2 cellular contexts compared by ENCODE assay signal in the genomic region with DNA sequence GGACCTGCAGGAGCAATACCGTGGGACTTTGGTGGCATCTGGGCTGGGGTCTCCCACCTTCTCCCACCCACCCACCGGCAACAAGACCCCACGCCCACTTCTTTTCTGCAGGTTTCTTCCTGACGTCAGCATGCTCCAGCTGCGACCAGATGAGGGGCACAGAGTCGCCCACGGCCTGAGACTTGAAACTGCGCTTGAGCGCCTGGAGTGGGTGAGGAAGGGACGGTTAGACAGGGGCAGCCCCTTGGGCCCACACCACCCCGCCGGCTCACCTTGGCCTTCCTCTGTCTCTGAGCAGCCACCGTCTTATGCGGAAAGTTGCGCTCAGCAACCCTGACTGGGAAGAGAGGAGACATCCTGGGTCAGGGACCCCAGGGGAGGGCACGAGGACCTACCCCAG.
TF ChIP-seq lines count a peak whose summit lies in the region.

No MANE protein-coding gene starts in this region.

TF ChIP-seq in HEK293, 187 proteins besides CTCF, POLR2A, EP300 and RAD21:
- TF ChIP-seq ZXDB (tag by site-specific recombination; IDR thresholded peaks at IDR 0.05) = no peak
- no peak for TF ChIP-seq ZNF621 (tag by site-specific recombination; IDR thresholded peaks at IDR 0.05)
- peak; percentile 35; the same call in 1 of the 2 replicates for TF ChIP-seq EGR2 (tag by site-specific recombination; IDR thresholded peaks at IDR 0.05; ENCODE audit: low read depth)
- TF ChIP-seq KLF1 (tag by site-specific recombination; IDR thresholded peaks at IDR 0.05) = no peak
- no peak for TF ChIP-seq ZNF394 (tag by site-specific recombination; IDR thresholded peaks at IDR 0.05; ENCODE audit: borderline replicate concordance)
- no peak for TF ChIP-seq ZNF416 (tag by site-specific recombination; IDR thresholded peaks at IDR 0.05)
- TF ChIP-seq ZNF157 (tag by site-specific recombination; IDR thresholded peaks at IDR 0.05) = no peak
- TF ChIP-seq, protein P1, sequence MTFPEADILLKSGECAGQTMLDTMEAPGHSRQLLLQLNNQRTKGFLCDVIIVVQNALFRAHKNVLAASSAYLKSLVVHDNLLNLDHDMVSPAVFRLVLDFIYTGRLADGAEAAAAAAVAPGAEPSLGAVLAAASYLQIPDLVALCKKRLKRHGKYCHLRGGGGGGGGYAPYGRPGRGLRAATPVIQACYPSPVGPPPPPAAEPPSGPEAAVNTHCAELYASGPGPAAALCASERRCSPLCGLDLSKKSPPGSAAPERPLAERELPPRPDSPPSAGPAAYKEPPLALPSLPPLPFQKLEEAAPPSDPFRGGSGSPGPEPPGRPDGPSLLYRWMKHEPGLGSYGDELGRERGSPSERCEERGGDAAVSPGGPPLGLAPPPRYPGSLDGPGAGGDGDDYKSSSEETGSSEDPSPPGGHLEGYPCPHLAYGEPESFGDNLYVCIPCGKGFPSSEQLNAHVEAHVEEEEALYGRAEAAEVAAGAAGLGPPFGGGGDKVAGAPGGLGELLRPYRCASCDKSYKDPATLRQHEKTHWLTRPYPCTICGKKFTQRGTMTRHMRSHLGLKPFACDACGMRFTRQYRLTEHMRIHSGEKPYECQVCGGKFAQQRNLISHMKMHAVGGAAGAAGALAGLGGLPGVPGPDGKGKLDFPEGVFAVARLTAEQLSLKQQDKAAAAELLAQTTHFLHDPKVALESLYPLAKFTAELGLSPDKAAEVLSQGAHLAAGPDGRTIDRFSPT (tag by site-specific recombination; IDR thresholded peaks at IDR 0.05) = no peak
- no peak for TF ChIP-seq ZNF266 (tag by site-specific recombination; IDR thresholded peaks at IDR 0.05; ENCODE audit: low read depth)
- TF ChIP-seq, protein P2, sequence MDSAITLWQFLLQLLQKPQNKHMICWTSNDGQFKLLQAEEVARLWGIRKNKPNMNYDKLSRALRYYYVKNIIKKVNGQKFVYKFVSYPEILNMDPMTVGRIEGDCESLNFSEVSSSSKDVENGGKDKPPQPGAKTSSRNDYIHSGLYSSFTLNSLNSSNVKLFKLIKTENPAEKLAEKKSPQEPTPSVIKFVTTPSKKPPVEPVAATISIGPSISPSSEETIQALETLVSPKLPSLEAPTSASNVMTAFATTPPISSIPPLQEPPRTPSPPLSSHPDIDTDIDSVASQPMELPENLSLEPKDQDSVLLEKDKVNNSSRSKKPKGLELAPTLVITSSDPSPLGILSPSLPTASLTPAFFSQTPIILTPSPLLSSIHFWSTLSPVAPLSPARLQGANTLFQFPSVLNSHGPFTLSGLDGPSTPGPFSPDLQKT (IDR thresholded peaks at IDR 0.05; ENCODE audit: borderline replicate concordance, low read depth, low read length) = no peak
- TF ChIP-seq ZFHX2 (tag by site-specific recombination; conservative IDR thresholded peaks at IDR 0.05) = peak; percentile 24; the same call in 1 of the 2 replicates
- TF ChIP-seq, protein P3, sequence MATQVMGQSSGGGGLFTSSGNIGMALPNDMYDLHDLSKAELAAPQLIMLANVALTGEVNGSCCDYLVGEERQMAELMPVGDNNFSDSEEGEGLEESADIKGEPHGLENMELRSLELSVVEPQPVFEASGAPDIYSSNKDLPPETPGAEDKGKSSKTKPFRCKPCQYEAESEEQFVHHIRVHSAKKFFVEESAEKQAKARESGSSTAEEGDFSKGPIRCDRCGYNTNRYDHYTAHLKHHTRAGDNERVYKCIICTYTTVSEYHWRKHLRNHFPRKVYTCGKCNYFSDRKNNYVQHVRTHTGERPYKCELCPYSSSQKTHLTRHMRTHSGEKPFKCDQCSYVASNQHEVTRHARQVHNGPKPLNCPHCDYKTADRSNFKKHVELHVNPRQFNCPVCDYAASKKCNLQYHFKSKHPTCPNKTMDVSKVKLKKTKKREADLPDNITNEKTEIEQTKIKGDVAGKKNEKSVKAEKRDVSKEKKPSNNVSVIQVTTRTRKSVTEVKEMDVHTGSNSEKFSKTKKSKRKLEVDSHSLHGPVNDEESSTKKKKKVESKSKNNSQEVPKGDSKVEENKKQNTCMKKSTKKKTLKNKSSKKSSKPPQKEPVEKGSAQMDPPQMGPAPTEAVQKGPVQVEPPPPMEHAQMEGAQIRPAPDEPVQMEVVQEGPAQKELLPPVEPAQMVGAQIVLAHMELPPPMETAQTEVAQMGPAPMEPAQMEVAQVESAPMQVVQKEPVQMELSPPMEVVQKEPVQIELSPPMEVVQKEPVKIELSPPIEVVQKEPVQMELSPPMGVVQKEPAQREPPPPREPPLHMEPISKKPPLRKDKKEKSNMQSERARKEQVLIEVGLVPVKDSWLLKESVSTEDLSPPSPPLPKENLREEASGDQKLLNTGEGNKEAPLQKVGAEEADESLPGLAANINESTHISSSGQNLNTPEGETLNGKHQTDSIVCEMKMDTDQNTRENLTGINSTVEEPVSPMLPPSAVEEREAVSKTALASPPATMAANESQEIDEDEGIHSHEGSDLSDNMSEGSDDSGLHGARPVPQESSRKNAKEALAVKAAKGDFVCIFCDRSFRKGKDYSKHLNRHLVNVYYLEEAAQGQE (tag by site-specific recombination; IDR thresholded peaks at IDR 0.05) = no peak
- TF ChIP-seq ZBTB1 (tag by site-specific recombination; IDR thresholded peaks at IDR 0.05) = no peak
- no peak for TF ChIP-seq ZNF571 (tag by site-specific recombination; IDR thresholded peaks at IDR 0.05)
- TF ChIP-seq FEZF1 (tag by site-specific recombination; IDR thresholded peaks at IDR 0.05) = no peak
- TF ChIP-seq ZFP3 (tag by site-specific recombination; IDR thresholded peaks at IDR 0.05; ENCODE audit: low read depth) = no peak
- TF ChIP-seq, protein P4, sequence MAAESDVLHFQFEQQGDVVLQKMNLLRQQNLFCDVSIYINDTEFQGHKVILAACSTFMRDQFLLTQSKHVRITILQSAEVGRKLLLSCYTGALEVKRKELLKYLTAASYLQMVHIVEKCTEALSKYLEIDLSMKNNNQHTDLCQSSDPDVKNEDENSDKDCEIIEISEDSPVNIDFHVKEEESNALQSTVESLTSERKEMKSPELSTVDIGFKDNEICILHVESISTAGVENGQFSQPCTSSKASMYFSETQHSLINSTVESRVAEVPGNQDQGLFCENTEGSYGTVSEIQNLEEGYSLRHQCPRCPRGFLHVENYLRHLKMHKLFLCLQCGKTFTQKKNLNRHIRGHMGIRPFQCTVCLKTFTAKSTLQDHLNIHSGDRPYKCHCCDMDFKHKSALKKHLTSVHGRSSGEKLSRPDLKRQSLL (tag by site-specific recombination; IDR thresholded peaks at IDR 0.05) = no peak

TF ChIP-seq in K562, 482 proteins besides CTCF, POLR2A, EP300 and RAD21:
- TF ChIP-seq JUN (IDR thresholded peaks at IDR 0.05; ENCODE audit: borderline replicate concordance, low read depth, low read length) (no peak), JUN (CRISPR knock-in tag; IDR thresholded peaks at IDR 0.05; ENCODE audit: borderline replicate concordance) (no peak), ZBTB7A (IDR thresholded peaks at IDR 0.05; ENCODE audit: borderline replicate concordance, control insufficient read depth, low read depth, low read length) (peak; percentile 22; the same call in 1 of the 2 replicates)
TF ChIP-seq in K562: peak in this region for 1.
